In the genomic region with DNA sequence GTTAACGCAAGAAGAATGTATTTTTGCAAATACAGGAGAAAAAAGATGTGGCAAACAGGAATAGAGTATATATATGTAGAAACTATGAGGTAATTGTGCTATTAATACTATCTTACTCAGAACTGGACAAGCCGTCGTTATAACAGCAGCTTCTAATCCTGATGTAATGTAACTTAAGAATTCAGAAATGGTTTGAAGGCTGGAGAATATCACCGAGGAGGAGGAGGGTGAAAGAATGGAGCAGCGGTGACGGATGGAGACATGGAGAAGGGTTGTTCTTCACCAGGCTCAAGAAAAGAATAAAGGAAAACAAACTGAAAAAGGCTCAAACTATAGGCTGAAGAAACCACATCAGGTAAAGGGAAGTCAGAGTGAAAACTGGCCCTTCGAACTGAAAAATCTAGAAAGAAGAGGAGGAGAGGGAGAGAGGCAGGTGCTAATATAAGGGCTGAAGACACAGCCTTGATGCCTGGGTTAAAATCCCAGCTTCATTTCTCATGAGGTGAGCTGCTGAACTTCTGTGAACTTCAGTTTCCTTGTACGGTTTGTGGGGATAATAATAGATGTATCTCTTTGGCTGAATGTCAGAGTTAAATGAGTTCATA, we compare ENCODE assay signal across 1 cellular context.
TF ChIP-seq lines count a peak whose summit lies in the region.

No MANE protein-coding gene starts in this region.

TF ChIP-seq in WTC11, 78 proteins besides CTCF, POLR2A, EP300 and RAD21 (continued from another document):
- TF ChIP-seq, protein P1, sequence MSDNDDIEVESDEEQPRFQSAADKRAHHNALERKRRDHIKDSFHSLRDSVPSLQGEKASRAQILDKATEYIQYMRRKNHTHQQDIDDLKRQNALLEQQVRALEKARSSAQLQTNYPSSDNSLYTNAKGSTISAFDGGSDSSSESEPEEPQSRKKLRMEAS (CRISPR knock-in tag; IDR thresholded peaks at IDR 0.05): no peak
- TF ChIP-seq ZNF263 (CRISPR knock-in tag; IDR thresholded peaks at IDR 0.05; ENCODE audit: low read depth) (no peak), CBFB (CRISPR knock-in tag; IDR thresholded peaks at IDR 0.05; ENCODE audit: low read depth) (no peak), NFYB (CRISPR knock-in tag; conservative IDR thresholded peaks at IDR 0.05; ENCODE audit: low read depth) (no peak), SMAD4 (CRISPR knock-in tag; IDR thresholded peaks at IDR 0.05) (no peak), TEAD4 (CRISPR knock-in tag; IDR thresholded peaks at IDR 0.05) (no peak)
- TF ChIP-seq, protein P2, sequence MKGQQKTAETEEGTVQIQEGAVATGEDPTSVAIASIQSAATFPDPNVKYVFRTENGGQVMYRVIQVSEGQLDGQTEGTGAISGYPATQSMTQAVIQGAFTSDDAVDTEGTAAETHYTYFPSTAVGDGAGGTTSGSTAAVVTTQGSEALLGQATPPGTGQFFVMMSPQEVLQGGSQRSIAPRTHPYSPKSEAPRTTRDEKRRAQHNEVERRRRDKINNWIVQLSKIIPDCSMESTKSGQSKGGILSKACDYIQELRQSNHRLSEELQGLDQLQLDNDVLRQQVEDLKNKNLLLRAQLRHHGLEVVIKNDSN (CRISPR knock-in tag; IDR thresholded peaks at IDR 0.05): no peak
- TF ChIP-seq, protein P3, sequence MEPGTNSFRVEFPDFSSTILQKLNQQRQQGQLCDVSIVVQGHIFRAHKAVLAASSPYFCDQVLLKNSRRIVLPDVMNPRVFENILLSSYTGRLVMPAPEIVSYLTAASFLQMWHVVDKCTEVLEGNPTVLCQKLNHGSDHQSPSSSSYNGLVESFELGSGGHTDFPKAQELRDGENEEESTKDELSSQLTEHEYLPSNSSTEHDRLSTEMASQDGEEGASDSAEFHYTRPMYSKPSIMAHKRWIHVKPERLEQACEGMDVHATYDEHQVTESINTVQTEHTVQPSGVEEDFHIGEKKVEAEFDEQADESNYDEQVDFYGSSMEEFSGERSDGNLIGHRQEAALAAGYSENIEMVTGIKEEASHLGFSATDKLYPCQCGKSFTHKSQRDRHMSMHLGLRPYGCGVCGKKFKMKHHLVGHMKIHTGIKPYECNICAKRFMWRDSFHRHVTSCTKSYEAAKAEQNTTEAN (CRISPR knock-in tag; IDR thresholded peaks at IDR 0.05): no peak
TF ChIP-seq in WTC11: peak in this region for 0.
